ENCODE assay signal across 9 cellular contexts in genomic region chr1:14516974-14517812, GRCh38.
DNase-seq lines count a peak whose midpoint lies in the region; ATAC-seq and TF ChIP-seq lines count a peak whose summit lies in the region.
"Had no signal": no experiment of that assay in that cellular context is flagged by ENCODE, and none has a peak within 500 bp of the region (broad histone marks: within the 10 kb centered on the region; RNA-seq: fewer than 3 reads in every experiment).

No MANE protein-coding gene starts in this region.

- no peak for TF ChIP-seq POLR2A in gastroesophageal sphincter (IDR thresholded peaks at IDR 0.05)

- H3K4me3 ChIP-seq in gastroesophageal sphincter (no peak overlapping the region), stomach smooth muscle (ENCODE audit: low read length in 2 of 2) (no peak overlapping the region)

- H3K27me3 ChIP-seq in gastroesophageal sphincter = no peaks in the 10 kb centered on the region
- H3K27me3 ChIP-seq in stomach smooth muscle (ENCODE audit: control insufficient read depth in 1 of 2, insufficient read depth in 2 of 2, low read length in 2 of 2) = no peaks in the 10 kb centered on the region

- no peak for TF ChIP-seq EP300 in gastroesophageal sphincter (IDR thresholded peaks at IDR 0.05)

- ATAC-seq in GM21381 (IDR thresholded peaks at IDR 0.05; ENCODE audit: unreplicated experiment) (peak; percentile 39), gastroesophageal sphincter (peak; percentile 81), HG03439 (IDR thresholded peaks at IDR 0.05; ENCODE audit: unreplicated experiment) (no peak)

- no peak for TF ChIP-seq CTCF in gastroesophageal sphincter (IDR thresholded peaks at IDR 0.05)

- H3K9me3 ChIP-seq in gastroesophageal sphincter (no peaks in the 10 kb centered on the region), stomach smooth muscle (ENCODE audit: control insufficient read depth in 2 of 2, low read length in 2 of 2) (no peaks in the 10 kb centered on the region)

- H3K36me3 ChIP-seq in gastroesophageal sphincter = no peaks in the 10 kb centered on the region
- H3K36me3 ChIP-seq in stomach smooth muscle (ENCODE audit: control insufficient read depth in 2 of 2, insufficient read depth in 2 of 2, low read length in 2 of 2) = no peaks in the 10 kb centered on the region

- whole genome bisulfite sequencing in gastroesophageal sphincter (ENCODE audit: low coverage in 1 of 2), 2 donors = 27 to 33% methylated on average over 2 to 5 of the region's 6 CpGs

- H3K9ac ChIP-seq in stomach smooth muscle (ENCODE audit: low read length in 2 of 2) = no peak overlapping the region

- H3K27ac ChIP-seq in gastroesophageal sphincter = peak overlapping the region; percentile 62 to 80 (median 76)
- H3K27ac ChIP-seq in stomach smooth muscle (ENCODE audit: low read length) = peak overlapping the region; percentile 12

- H3K4me1 ChIP-seq in gastroesophageal sphincter (peaks cover 0 to 59% (median 15%) of the 10 kb centered on the region in 3 donors), stomach smooth muscle (ENCODE audit: control insufficient read depth, insufficient read depth, low read length) (peaks cover 6% of the 10 kb centered on the region)

- DNase-seq in T1000 (lab: John Stamatoyannopoulos, UW) = peak; percentile 48
- no peak for DNase-seq in NCI-H2081 treated with DMSO at 0.1 percent for 48 hours (lab: John Stamatoyannopoulos, UW)
- no peak for DNase-seq in 8988T
- DNase-seq: NCI-H1417 treated with DMSO at 0.1 percent for 48 hours; stimulated activated CD4-positive, alpha-beta T cell treated with anti-CD3 and anti-CD28 coated beads, Interleukin-4, amount 100 ng/mL, for 24 hours had no signal
